In the genomic region with DNA sequence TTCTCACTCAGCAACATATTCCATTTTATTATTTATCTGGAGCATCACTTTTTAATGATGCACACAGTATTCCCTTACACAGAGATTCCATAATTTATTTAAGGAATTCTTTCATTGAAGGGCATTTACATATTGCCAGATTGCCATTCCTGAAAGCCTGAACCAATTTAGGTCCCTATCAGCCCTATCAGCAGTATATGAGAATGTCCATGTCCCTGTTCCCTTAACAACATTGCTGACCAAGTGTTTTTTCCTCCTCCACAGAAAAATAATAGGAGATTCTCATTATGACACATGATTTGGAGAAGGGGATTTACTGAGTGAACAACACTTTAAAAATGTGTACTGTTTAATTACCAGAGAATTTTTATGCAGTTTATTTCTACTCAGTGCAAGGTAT, we compare ENCODE assay signal across 8 cellular contexts.
"Had no signal": no experiment of that assay in that cellular context is flagged by ENCODE, and none has a peak within 500 bp of the region (broad histone marks: within the 10 kb centered on the region; RNA-seq: fewer than 3 reads in every experiment).

No MANE protein-coding gene starts in this region.

- ATAC-seq: GM12878 had no signal

- FAIRE-seq: G401.6, GM12878, GM12891, GM12892, GM18507, GM19239 had no signal

- H3K4me3 ChIP-seq: GM12878 had no signal

- DNase-seq: GDM1, GF-D8 had no signal
